Comparison of ENCODE assay signal across 8 cellular contexts in the genomic region with DNA sequence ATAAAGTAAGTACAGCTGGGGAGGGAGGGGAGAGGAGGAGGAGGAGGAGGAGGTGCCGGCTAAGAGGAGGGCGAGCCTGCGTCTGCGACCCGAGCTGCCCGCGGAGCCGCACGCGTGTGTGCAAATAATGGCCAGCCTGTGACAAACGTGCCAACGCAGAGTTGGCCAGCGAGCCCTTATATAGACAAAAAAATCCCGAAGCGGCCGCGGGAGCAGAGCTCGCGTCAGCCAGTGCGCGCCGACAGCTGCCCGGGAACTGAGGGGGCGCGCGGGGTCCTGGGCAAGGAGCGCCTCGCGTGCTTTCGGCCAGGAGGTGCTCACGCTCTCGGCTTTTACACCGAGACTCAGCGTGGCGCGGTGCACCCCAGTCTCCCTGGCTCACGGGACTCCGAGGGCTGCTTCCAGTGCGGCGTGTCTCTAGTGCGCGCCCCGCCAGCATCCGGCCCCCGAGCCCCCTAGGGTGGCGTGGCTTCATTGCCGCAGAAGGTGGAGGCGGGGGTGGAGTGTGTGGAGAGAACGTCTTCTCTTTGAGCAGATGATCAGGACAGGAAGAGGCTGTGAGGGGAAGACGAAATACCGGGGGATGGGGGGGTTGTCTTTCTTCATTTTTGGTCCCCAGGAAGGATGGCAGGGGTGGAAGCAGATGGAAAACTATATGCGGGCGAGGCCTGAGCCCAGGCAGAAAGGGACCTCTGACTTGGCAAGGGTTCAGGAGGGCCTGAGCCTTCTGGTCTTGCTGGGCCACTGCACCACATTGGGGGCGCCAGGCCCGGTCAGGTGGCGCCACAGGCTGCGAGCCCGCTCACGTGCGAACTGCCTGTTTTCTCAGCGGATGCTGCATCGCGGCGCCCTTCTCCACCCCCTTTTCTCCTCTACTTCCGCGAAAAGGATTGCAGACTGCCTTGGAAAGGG. TPM values are rescaled to one million over a fixed set of nuclear protein-coding genes. Genes with fewer than 3 reads are reported as not detected.
DNase-seq lines count a peak whose midpoint lies in the region; ATAC-seq, FAIRE-seq and TF ChIP-seq lines count a peak whose summit lies in the region.

No MANE protein-coding gene starts in this region.

- H3K27me3 ChIP-seq in neutrophil: peaks cover 24% of the 10 kb centered on the region
- H3K27me3 ChIP-seq in subcutaneous abdominal adipose tissue (ENCODE audit: control insufficient read depth in 5 of 5, insufficient read depth in 4 of 5, low read length in 5 of 5): no peaks in the 10 kb centered on the region

- TF ChIP-seq RAD21 in Ishikawa (IDR thresholded peaks at IDR 0.05; ENCODE audit: low read depth): no peak

- DNase-seq in DMS153 treated with DMSO at 0.1 percent for 48 hours (lab: John Stamatoyannopoulos, UW; ENCODE audit: unreplicated experiment): peak; percentile 80
- peak; percentile 70 for DNase-seq in RPMI8226
- peak; percentile 76 for DNase-seq in activated gamma-delta T cell (lab: John Stamatoyannopoulos, UW)
- peak; percentile 22 to 33 for DNase-seq in frontal cortex (ENCODE audit: low spot score in 2 of 2)

- peak; percentile 41 for ATAC-seq in GM21619 (IDR thresholded peaks at IDR 0.05; ENCODE audit: unreplicated experiment)

- no peaks in the 10 kb centered on the region for H3K9me3 ChIP-seq in neutrophil
- H3K9me3 ChIP-seq in subcutaneous abdominal adipose tissue (ENCODE audit: control insufficient read depth in 5 of 5, low read length in 5 of 5): no peaks in the 10 kb centered on the region

- no peak for FAIRE-seq in frontal cortex (lab: Jason Lieb, UNC)

- H3K9ac ChIP-seq in subcutaneous abdominal adipose tissue (ENCODE audit: low read length in 5 of 5): peak overlapping the region; percentile 70 to 98 (median 94)

- TF ChIP-seq EP300 in Ishikawa (IDR thresholded peaks at IDR 0.05; ENCODE audit: borderline replicate concordance): no peak

- peak overlapping the region; percentile 38 to 65 for H3K4me3 ChIP-seq in neutrophil (ENCODE audit: low read depth in 1 of 2, low read length in 1 of 2)
- peak overlapping the region; percentile 81 to 96 (median 83) for H3K4me3 ChIP-seq in subcutaneous abdominal adipose tissue (ENCODE audit: low read depth in 1 of 5, low read length in 5 of 5)

- peaks cover 24 to 30% of the 10 kb centered on the region in 2 experiments for H3K4me1 ChIP-seq in neutrophil (ENCODE audit: control insufficient read depth in 1 of 2, insufficient read depth in 1 of 2, low read depth in 1 of 2, low read length in 1 of 2)
- H3K4me1 ChIP-seq in subcutaneous abdominal adipose tissue (ENCODE audit: control insufficient read depth in 5 of 5, insufficient read depth in 5 of 5, low read length in 5 of 5): peaks cover 2 to 38% (median 10%) of the 10 kb centered on the region in 5 donors

- no peaks in the 10 kb centered on the region for H3K36me3 ChIP-seq in neutrophil
- H3K36me3 ChIP-seq in subcutaneous abdominal adipose tissue (ENCODE audit: control insufficient read depth in 5 of 5, insufficient read depth in 5 of 5, low read length in 5 of 5): no peaks in the 10 kb centered on the region

- H3K27ac ChIP-seq in neutrophil: peak overlapping the region; percentile 13
- H3K27ac ChIP-seq in subcutaneous abdominal adipose tissue (ENCODE audit: low read depth, low read length): peak overlapping the region; percentile 93

- TF ChIP-seq CTCF in neutrophil (IDR thresholded peaks at IDR 0.05): no peak

TF ChIP-seq in Ishikawa, 13 proteins besides CTCF, POLR2A, EP300 and RAD21:
- TF ChIP-seq EGR1 (IDR thresholded peaks at IDR 0.05) (no peak), TAF1 (IDR thresholded peaks at IDR 0.05; ENCODE audit: low read depth) (peak; percentile 9; the same call in 1 of the 2 replicates), ZBTB7A (IDR thresholded peaks at IDR 0.05; ENCODE audit: low read depth) (no peak), CEBPB (IDR thresholded peaks at IDR 0.05) (no peak), NFIC (IDR thresholded peaks at IDR 0.05) (no peak)

RNA-seq across cellular contexts. Expression of a gene that starts 0.7 kb away (rescaled TPM):
- 26.1 TPM for total RNA-seq in frontal cortex

Comparison
In these comparisons a context has a peak if more than half of its experiments do, and no peak if none do; other contexts are left out.
1. Peak in every context shown above with its lines: DNase-seq, ATAC-seq, H3K4me3 ChIP-seq and H3K27ac ChIP-seq.
2. DNase-seq: peak in every context shown above with its lines; median percentile 80 in DMS153 treated with DMSO at 0.1 percent for 48 hours; 76 in activated gamma-delta T cell; 70 in RPMI8226; 28 in frontal cortex.